Comparison of ENCODE assay signal across 8 cellular contexts in the genomic region with DNA sequence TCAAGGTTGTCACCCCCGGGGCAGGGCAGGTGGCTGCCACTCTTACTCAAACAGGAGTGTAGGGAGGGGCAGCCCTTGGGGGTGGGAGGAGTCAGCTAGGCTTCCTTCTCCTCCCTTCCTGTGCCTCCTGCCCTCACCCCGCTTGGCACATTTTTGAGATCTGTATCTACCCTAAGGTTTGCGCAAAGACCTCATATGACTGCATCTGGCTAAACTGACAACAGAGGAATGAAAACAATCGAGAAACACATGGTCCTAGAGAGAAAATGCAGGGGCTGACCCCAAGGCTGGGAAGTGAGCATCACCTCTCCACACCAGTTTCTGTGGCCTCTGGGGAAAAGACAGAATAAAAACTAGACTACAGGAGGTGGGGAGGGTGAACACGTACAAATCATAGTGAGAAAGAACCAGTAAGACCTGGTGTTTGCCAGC. TPM values are rescaled to one million over a fixed set of nuclear protein-coding genes. Genes with fewer than 3 reads are reported as not detected.
DNase-seq lines count a peak whose midpoint lies in the region; ATAC-seq lines count a peak whose summit lies in the region.

No MANE protein-coding gene starts in this region.

- ATAC-seq in GM21447 (IDR thresholded peaks at IDR 0.05; ENCODE audit: unreplicated experiment) (peak; percentile 57), GM19023 (IDR thresholded peaks at IDR 0.05; ENCODE audit: unreplicated experiment) (no peak)

- DNase-seq in NCI-H2029 (lab: John Stamatoyannopoulos, UW): peak; percentile 32
- peak; percentile 74 for DNase-seq in activated T-cell treated with anti-CD3 and anti-CD28 coated beads for 48 hours (ENCODE audit: low read depth)
- DNase-seq in renal cortical epithelial cell (ENCODE audit: low read depth): peak; percentile 7
- no peak for DNase-seq in kidney tubule cell (ENCODE audit: low spot score)
- DNase-seq in germinal center (ENCODE audit: low spot score): no peak
- DNase-seq in NCI-H524 treated with DMSO at 0.1 percent for 48 hours (lab: John Stamatoyannopoulos, UW): no peak

RNA-seq across cellular contexts. Expression of a gene that starts 28.1 kb away (rescaled TPM):
- total RNA-seq in renal cortical epithelial cell: 2.0 TPM in 1 of 2 replicates, not detected in the other

Comparison
In these comparisons a context has a peak if more than half of its experiments do, and no peak if none do; other contexts are left out.
1. DNase-seq: peak in NCI-H2029 (single experiment), activated T-cell treated with anti-CD3 and anti-CD28 coated beads for 48 hours (single experiment) and renal cortical epithelial cell (single experiment); none in kidney tubule cell (single experiment), germinal center (single experiment) and NCI-H524 treated with DMSO at 0.1 percent for 48 hours (single experiment).